ENCODE assay signal across 16 cellular contexts in the genomic region with DNA sequence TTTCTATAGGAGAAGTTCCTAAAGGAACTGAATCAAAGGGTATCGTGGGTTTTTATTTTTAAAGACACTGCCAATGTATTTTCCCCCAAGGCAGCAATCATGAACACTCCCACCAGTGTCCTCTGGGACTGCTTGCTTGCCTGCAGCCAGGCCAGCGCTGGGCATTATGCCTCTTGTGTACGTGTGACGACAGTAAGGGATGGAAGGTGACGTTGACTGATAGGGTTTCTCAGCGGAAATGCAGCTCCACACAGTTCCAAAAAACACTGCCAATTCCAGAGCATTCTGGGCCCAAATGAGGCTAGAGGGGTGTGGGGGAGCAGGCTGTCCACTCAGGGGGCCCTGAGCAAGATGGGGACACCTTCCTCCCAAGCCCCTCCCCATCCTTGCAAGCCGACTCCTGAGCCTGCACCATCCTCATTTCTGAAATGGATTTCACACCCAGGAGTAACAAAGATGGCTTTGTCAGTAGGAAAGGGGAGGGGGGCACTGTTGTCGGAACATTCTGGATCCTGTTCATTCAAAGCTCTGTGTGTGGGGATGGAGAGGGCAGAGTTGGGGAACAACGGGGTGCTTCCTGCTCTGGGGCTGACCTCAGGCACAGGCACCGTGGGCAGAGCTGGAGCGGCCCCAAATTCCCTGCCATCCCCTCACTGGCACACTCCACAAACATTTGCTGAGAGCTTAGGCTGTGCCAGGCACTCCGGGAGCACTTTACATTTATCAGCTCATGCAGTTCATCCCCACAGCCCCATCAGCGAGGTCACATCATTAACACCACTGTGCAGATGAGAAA. TPM values are rescaled to one million over a fixed set of nuclear protein-coding genes. Genes with fewer than 3 reads are reported as not detected.
DNase-seq lines count a peak whose midpoint lies in the region; TF ChIP-seq lines count a peak whose summit lies in the region.
"Had no signal": no experiment of that assay in that cellular context is flagged by ENCODE, and none has a peak within 500 bp of the region (broad histone marks: within the 10 kb centered on the region; RNA-seq: fewer than 3 reads in every experiment).

No MANE protein-coding gene starts in this region.

- H3K4me3 ChIP-seq in H7 (ENCODE audit: insufficient read depth, low read depth, low read length): no peak overlapping the region

- intact Hi-C loops in CD14-positive monocyte (cut with micrococcal nuclease): no loop called here

- H3K27ac Mint-ChIP-seq in CD14-positive monocyte: peak overlapping the region in 6 of 7 donors; percentile 34 to 71 (median 62)
- H3K27ac Mint-ChIP-seq: activated naive CD4-positive, alpha-beta T cell treated with anti-CD3 and anti-CD28 coated beads, Interleukin-2, amount 50 U/mL, for 72 hours had no signal

- no peak for TF ChIP-seq CTCF in CD14-positive monocyte (IDR thresholded peaks at IDR 0.05)

- DNase-seq in CD14-positive monocyte (ENCODE audit: low spot score) (no peak), SK-MEL-5 (ENCODE audit: low read depth, low spot score) (peak; percentile 28), globus pallidus (ENCODE audit: low spot score) (peak; percentile 88), occipital lobe (lab: John Stamatoyannopoulos, UW) (peak; percentile 60), H7 (no peak), HUDEP-2 (lab: John Stamatoyannopoulos, UW; ENCODE audit: unreplicated experiment in 76 of 76) (no peak), amniotic stem cell (lab: John Stamatoyannopoulos, UW) (no peak)
- DNase-seq in stimulated activated CD4-positive, alpha-beta T cell treated with anti-CD3 and anti-CD28 coated beads, Interleukin-4, amount 100 ng/mL, for 24 hours: no peak
- DNase-seq: activated CD4-positive, alpha-beta T cell treated with anti-CD3 and anti-CD28 coated beads for 1 hour; cerebellar nuclear complex; IMR-90; naive thymus-derived CD8-positive, alpha-beta T cell; NCI-H2171 treated with DMSO at 0.1 percent for 48 hours; SHP77 treated with DMSO at 0.1 percent for 48 hours had no signal

- H3K27me3 ChIP-seq in H7 (ENCODE audit: control insufficient read depth, insufficient read depth, low read length): no peaks in the 10 kb centered on the region

- peaks cover 2 to 12% (median 6%) of the 10 kb centered on the region in 7 donors for H3K9me3 Mint-ChIP-seq in CD14-positive monocyte

- peaks cover 0 to 2% (median 0%) of the 10 kb centered on the region in 3 donors for H3K27me3 Mint-ChIP-seq in CD14-positive monocyte (ENCODE audit: low read depth in 3 of 3)
- H3K27me3 Mint-ChIP-seq: naive thymus-derived CD8-positive, alpha-beta T cell had no signal

- peaks cover 35 to 63% of the 10 kb centered on the region in 2 donors for H3K36me3 Mint-ChIP-seq in CD14-positive monocyte

- no peaks in the 10 kb centered on the region for H3K36me3 ChIP-seq in H7 (replicated peaks; ENCODE audit: control insufficient read depth, insufficient read depth, low read length)

- in situ Hi-C loops in SK-MEL-5 (cut with HindIII; ENCODE audit: low pct_unique_long_range_greater_than_20kb, low sequenced_read_pairs): no loop called here

- no peak overlapping the region for H3K4me3 Mint-ChIP-seq in CD14-positive monocyte
- H3K4me3 Mint-ChIP-seq: stimulated activated effector memory CD8-positive, alpha-beta T cell treated with anti-CD3 and anti-CD28 coated beads, Interleukin-12 subunit alpha, Interleukin-12 subunit beta, amount 100 ng/mL, for 72 hours had no signal

- peaks cover 65% of the 10 kb centered on the region for H3K4me1 Mint-ChIP-seq in CD14-positive monocyte

RNA-seq across cellular contexts. Expression of a gene that starts 20.0 kb away (rescaled TPM):
- 10 to 100 TPM; 24.3 to 27.5 TPM for polyA plus RNA-seq in CD14-positive monocyte
- total RNA-seq in SK-MEL-5 (2014; rRNA removed; shearing (Covaris generic)): 10.0 and 11.0 TPM in 2 replicates
- polyA plus RNA-seq in SK-MEL-5 (2015; cell fraction: cytosol; rRNA removed): 12.9 and 15.5 TPM in 2 replicates
- polyA plus RNA-seq in SK-MEL-5 (2015; cell fraction: nucleus; rRNA removed): 11.2 and 13.6 TPM in 2 replicates
- total RNA-seq in occipital lobe: 21.1 TPM
- 36.0 and 37.6 TPM in 2 replicates for total RNA-seq in H7 (2014; rRNA removed; shearing (Covaris generic))

Comparison
In these comparisons a context has a peak if more than half of its experiments do, and no peak if none do; other contexts are left out.
1. DNase-seq: peak in SK-MEL-5 (single experiment), globus pallidus (single experiment) and occipital lobe (single experiment); none in CD14-positive monocyte (single experiment), H7 (single experiment), stimulated activated CD4-positive, alpha-beta T cell treated with anti-CD3 and anti-CD28 coated beads, Interleukin-4, amount 100 ng/mL, for 24 hours (single experiment), HUDEP-2 (0 of 76) and amniotic stem cell (single experiment).